ENCODE assay signal across 1 cellular context in the genomic region with DNA sequence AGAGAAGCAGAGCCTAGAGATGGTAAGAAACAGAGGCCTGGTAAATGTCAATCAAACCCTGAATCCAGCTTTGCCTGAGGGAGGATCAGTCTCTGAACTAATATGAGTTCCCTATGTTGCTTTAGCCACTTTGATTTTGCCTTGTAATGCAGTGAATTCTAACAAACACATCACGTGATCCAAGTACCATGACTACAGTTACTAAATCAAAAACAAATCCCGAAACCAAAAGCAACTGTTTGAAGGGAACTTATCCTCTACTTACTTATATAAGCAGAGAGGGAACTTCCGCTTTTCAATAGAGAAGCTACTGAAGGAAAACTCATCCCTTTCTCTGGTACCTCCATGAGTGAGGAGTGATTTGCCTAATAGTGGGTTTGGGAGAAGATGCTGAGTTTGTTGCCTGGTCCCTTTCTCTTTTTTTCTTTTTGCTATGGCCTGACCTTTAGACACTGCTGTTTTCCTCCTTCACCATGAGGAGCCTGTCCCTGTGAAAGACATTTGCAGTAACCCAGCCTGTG.
TF ChIP-seq lines count a peak whose summit lies in the region.

No MANE protein-coding gene starts in this region.

TF ChIP-seq in K562, 482 proteins besides CTCF, POLR2A, EP300 and RAD21 (continued from another document):
- TF ChIP-seq, protein P1, sequence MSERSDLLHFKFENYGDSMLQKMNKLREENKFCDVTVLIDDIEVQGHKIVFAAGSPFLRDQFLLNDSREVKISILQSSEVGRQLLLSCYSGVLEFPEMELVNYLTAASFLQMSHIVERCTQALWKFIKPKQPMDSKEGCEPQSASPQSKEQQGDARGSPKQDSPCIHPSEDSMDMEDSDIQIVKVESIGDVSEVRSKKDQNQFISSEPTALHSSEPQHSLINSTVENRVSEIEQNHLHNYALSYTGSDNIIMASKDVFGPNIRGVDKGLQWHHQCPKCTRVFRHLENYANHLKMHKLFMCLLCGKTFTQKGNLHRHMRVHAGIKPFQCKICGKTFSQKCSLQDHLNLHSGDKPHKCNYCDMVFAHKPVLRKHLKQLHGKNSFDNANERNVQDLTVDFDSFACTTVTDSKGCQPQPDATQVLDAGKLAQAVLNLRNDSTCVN (CRISPR knock-in tag; IDR thresholded peaks at IDR 0.05) = no peak
- no peak for TF ChIP-seq DDX20 (tag; IDR thresholded peaks at IDR 0.05; ENCODE audit: low read depth)
- TF ChIP-seq, protein P2, sequence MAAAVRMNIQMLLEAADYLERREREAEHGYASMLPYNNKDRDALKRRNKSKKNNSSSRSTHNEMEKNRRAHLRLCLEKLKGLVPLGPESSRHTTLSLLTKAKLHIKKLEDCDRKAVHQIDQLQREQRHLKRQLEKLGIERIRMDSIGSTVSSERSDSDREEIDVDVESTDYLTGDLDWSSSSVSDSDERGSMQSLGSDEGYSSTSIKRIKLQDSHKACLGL (CRISPR knock-in tag; IDR thresholded peaks at IDR 0.05; ENCODE audit: borderline replicate concordance, poor library complexity, severe bottlenecking) = no peak
